Comparison of ENCODE assay signal across 20 cellular contexts in genomic region chr6:77036400-77036799, GRCh38.
DNase-seq lines count a peak whose midpoint lies in the region; ATAC-seq, FAIRE-seq and TF ChIP-seq lines count a peak whose summit lies in the region.
"Had no signal": no experiment of that assay in that cellular context is flagged by ENCODE, and none has a peak within 500 bp of the region (broad histone marks: within the 10 kb centered on the region; RNA-seq: fewer than 3 reads in every experiment).

No MANE protein-coding gene starts in this region.

- H2AFZ ChIP-seq in HepG2 (ENCODE audit: low read length), result no peak overlapping the region
- H2AFZ ChIP-seq: GM23338 had no signal

- H3K27me3 ChIP-seq in HepG2 (ENCODE audit: control insufficient read depth in 1 of 2, insufficient read depth in 2 of 2, low read length in 2 of 2), result no peaks in the 10 kb centered on the region
- H3K27me3 ChIP-seq: BLaER1 treated with 17β-estradiol and CSF1 and Interleukin-3, amounts not matched to agents 10 nM and 100 nM had no signal

- intact Hi-C loops in HepG2 (cut with micrococcal nuclease; ENCODE audit: unreplicated experiment), result no loop called here

- H3K36me3 Mint-ChIP-seq in HFFc6 (ENCODE audit: low read depth), result peaks cover 21% of the 10 kb centered on the region
- H3K36me3 Mint-ChIP-seq: CD8-positive, alpha-beta T cell had no signal

- no peak overlapping the region for H3K27ac ChIP-seq in HepG2 (ENCODE audit: extremely low read length, insufficient read depth, low read length)
- H3K27ac ChIP-seq: BLaER1 treated with 17β-estradiol and CSF1 and Interleukin-3, amounts not matched to agents 10 nM and 100 nM had no signal

- FAIRE-seq in HepG2 (lab: Jason Lieb, UNC), result no peak
- FAIRE-seq: GM12878, GM19239 had no signal

- peaks cover 53% of the 10 kb centered on the region for H3K9me3 ChIP-seq in HepG2 (ENCODE audit: low read length)

- no TSS peak for BruUV-seq in HepG2 (replicated peaks; lab: Mats Ljungman, UMichigan)

- H3K4me1 Mint-ChIP-seq in HFFc6 (ENCODE audit: low read depth), result peaks cover 90% of the 10 kb centered on the region
- H3K4me1 Mint-ChIP-seq: B cell had no signal

- no peak for TF ChIP-seq RAD21 in HepG2 (CRISPR knock-in tag; IDR thresholded peaks at IDR 0.05)

- no peak for TF ChIP-seq POLR2A in HepG2 (IDR thresholded peaks at IDR 0.05; ENCODE audit: insufficient read depth in 1 of 2, low read depth in 2 of 2, low read length in 2 of 2)

- H3K4me3 ChIP-seq in choroid plexus epithelial cell (ENCODE audit: low read depth, low read length), result no peak overlapping the region
- no peak overlapping the region for H3K4me3 ChIP-seq in HepG2 (replicated peaks in 1 of 3; ENCODE audit: insufficient read depth in 1 of 3, low read depth in 2 of 3, low read length in 3 of 3)
- H3K4me3 ChIP-seq: BLaER1 treated with 17β-estradiol and CSF1 and Interleukin-3, amounts not matched to agents 10 nM and 100 nM; GM12878; GM23338 had no signal

- H4K20me1 ChIP-seq in HepG2 (ENCODE audit: insufficient read depth, low read length), result no peaks in the 10 kb centered on the region
- H4K20me1 ChIP-seq: BLaER1 treated with 17β-estradiol and CSF1 and Interleukin-3, amounts not matched to agents 10 nM and 100 nM had no signal

- no peak for ATAC-seq in HepG2
- ATAC-seq in GM18520 (IDR thresholded peaks at IDR 0.05; ENCODE audit: unreplicated experiment), result no peak
- ATAC-seq: CD8-positive, alpha-beta T cell; GM12878; GM23338 had no signal

- H3K79me2 ChIP-seq in HepG2 (ENCODE audit: insufficient read depth, low read length), result no peaks in the 10 kb centered on the region

- H3K9me3 Mint-ChIP-seq in HFFc6, result peaks cover 15% of the 10 kb centered on the region

- H3K9ac ChIP-seq in HepG2 (ENCODE audit: insufficient read depth, low read depth, low read length), result no peak overlapping the region
- H3K9ac ChIP-seq: BLaER1 treated with 17β-estradiol and CSF1 and Interleukin-3, amounts not matched to agents 10 nM and 100 nM had no signal

- peak overlapping the region; percentile 47; the same call in 1 of the 2 replicates for H3K4me3 Mint-ChIP-seq in HFFc6
- H3K4me3 Mint-ChIP-seq: B cell; CD8-positive, alpha-beta T cell; GM23338; H9 had no signal

- WGBS in HepG2 (ENCODE audit: low lambda C conversion rate), result 29% methylated on average over 4 of the region's 4 CpGs

- POLR2A ChIA-PET in HepG2 (lab: Yijun Ruan, JAX), result no interaction called here

- no peak overlapping the region for H3K4me2 ChIP-seq in HepG2 (ENCODE audit: low read depth, low read length)
- H3K4me2 ChIP-seq: BLaER1 treated with 17β-estradiol and CSF1 and Interleukin-3, amounts not matched to agents 10 nM and 100 nM; GM23338 had no signal

- TF ChIP-seq CTCF in HFFc6 (IDR thresholded peaks at IDR 0.05) (no peak), choroid plexus epithelial cell (conservative IDR thresholded peaks at IDR 0.05; ENCODE audit: low read depth, low read length) (no peak), HepG2 (CRISPR knock-in tag; IDR thresholded peaks at IDR 0.05) (no peak)

- in situ Hi-C loops in HepG2 (cut with HindIII; ENCODE audit: extremely low pct_ligation_motif_present, low pct_unique_long_range_greater_than_20kb), result no loop called here

- no peak overlapping the region; the same call in 1 of the 2 replicates for H3K27ac Mint-ChIP-seq in HFFc6
- H3K27ac Mint-ChIP-seq: B cell; CD8-positive, alpha-beta T cell; GM23338; H9 had no signal

- no peaks in the 10 kb centered on the region for H3K4me1 ChIP-seq in HepG2 (ENCODE audit: insufficient read depth, low read length)
- H3K4me1 ChIP-seq: BLaER1 treated with 17β-estradiol and CSF1 and Interleukin-3, amounts not matched to agents 10 nM and 100 nM had no signal

- no peaks in the 10 kb centered on the region; the same call in 1 of the 2 replicates for H3K27me3 Mint-ChIP-seq in HFFc6 (ENCODE audit: insufficient read depth)
- H3K27me3 Mint-ChIP-seq: B cell had no signal

- TF ChIP-seq EP300 in HepG2 (IDR thresholded peaks at IDR 0.05; ENCODE audit: low read depth in 2 of 2, low read length in 2 of 2), result no peak
- no peak for TF ChIP-seq EP300 in HepG2 (CRISPR knock-in tag; IDR thresholded peaks at IDR 0.05; ENCODE audit: borderline replicate concordance)

- CTCF ChIA-PET in HepG2 (lab: Yijun Ruan, JAX; ENCODE audit: low intra/inter-chr PET ratio, low total read pairs), result no interaction called here

- DNase-seq in HFFc6 (no peak), RPMI7951 (ENCODE audit: low read depth) (peak; percentile 72), choroid plexus epithelial cell (ENCODE audit: low read depth) (peak; percentile 32), iris pigment epithelial cell (ENCODE audit: low read depth) (peak; percentile 73), D341Med (ENCODE audit: low spot score) (no peak), HepG2 (ENCODE audit: low spot score) (no peak)
- DNase-seq: Calu3; CD8-positive, alpha-beta T cell; DMS 273 treated with DMSO at 0.1 percent for 48 hours; DMS53; DND-41; EL; H9; KG1 had no signal

- H3K36me3 ChIP-seq in HepG2 (replicated peaks in 1 of 2; ENCODE audit: control insufficient read depth in 1 of 2, insufficient read depth in 2 of 2, low read length in 2 of 2), result no peaks in the 10 kb centered on the region
- H3K36me3 ChIP-seq: BLaER1 treated with 17β-estradiol and CSF1 and Interleukin-3, amounts not matched to agents 10 nM and 100 nM had no signal

TF ChIP-seq in HepG2, 621 proteins besides CTCF, POLR2A, EP300 and RAD21:
- no peak for TF ChIP-seq HHEX (CRISPR knock-in tag; IDR thresholded peaks at IDR 0.05)
- no peak for TF ChIP-seq SP140L (CRISPR knock-in tag; IDR thresholded peaks at IDR 0.05; ENCODE audit: borderline replicate concordance)
- TF ChIP-seq ZNF616 (CRISPR knock-in tag; IDR thresholded peaks at IDR 0.05; ENCODE audit: low read depth), result no peak
- no peak for TF ChIP-seq SCMH1 (CRISPR knock-in tag; IDR thresholded peaks at IDR 0.05; ENCODE audit: borderline replicate concordance)
- no peak for TF ChIP-seq ZNF766 (CRISPR knock-in tag; IDR thresholded peaks at IDR 0.05; ENCODE audit: borderline replicate concordance)
- TF ChIP-seq ZFP36L1 (CRISPR knock-in tag; IDR thresholded peaks at IDR 0.05), result no peak
- no peak for TF ChIP-seq KLF15 (CRISPR knock-in tag; IDR thresholded peaks at IDR 0.05; ENCODE audit: borderline replicate concordance)
- TF ChIP-seq, protein P1, sequence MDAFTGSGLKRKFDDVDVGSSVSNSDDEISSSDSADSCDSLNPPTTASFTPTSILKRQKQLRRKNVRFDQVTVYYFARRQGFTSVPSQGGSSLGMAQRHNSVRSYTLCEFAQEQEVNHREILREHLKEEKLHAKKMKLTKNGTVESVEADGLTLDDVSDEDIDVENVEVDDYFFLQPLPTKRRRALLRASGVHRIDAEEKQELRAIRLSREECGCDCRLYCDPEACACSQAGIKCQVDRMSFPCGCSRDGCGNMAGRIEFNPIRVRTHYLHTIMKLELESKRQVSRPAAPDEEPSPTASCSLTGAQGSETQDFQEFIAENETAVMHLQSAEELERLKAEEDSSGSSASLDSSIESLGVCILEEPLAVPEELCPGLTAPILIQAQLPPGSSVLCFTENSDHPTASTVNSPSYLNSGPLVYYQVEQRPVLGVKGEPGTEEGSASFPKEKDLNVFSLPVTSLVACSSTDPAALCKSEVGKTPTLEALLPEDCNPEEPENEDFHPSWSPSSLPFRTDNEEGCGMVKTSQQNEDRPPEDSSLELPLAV (CRISPR knock-in tag; conservative IDR thresholded peaks at IDR 0.05; ENCODE audit: low read depth), result no peak
- TF ChIP-seq ZNF891 (CRISPR knock-in tag; IDR thresholded peaks at IDR 0.05), result no peak
- no peak for TF ChIP-seq ZFP37 (CRISPR knock-in tag; IDR thresholded peaks at IDR 0.05; ENCODE audit: borderline replicate concordance)
- no peak for TF ChIP-seq ETV6 (CRISPR knock-in tag; conservative IDR thresholded peaks at IDR 0.05)
- no peak for TF ChIP-seq AGO1 (IDR thresholded peaks at IDR 0.05; ENCODE audit: low read depth, low read length, poor library complexity, severe bottlenecking)
- no peak for TF ChIP-seq ZNF644 (CRISPR knock-in tag; IDR thresholded peaks at IDR 0.05; ENCODE audit: low read depth)
- TF ChIP-seq TMF1 (CRISPR knock-in tag; IDR thresholded peaks at IDR 0.05; ENCODE audit: low read depth), result no peak
- TF ChIP-seq MBNL3 (CRISPR knock-in tag; conservative IDR thresholded peaks at IDR 0.05), result no peak
- TF ChIP-seq ZUFSP (CRISPR knock-in tag; IDR thresholded peaks at IDR 0.05; ENCODE audit: borderline replicate concordance), result no peak

Comparison
In these comparisons a context has a peak if more than half of its experiments do, and no peak if none do; other contexts are left out.
1. DNase-seq: peak in RPMI7951 (single experiment), choroid plexus epithelial cell (single experiment) and iris pigment epithelial cell (single experiment); none in HFFc6 (single experiment), D341Med (single experiment) and HepG2 (single experiment).